Comparison of ENCODE assay signal across 22 cellular contexts in the genomic region with DNA sequence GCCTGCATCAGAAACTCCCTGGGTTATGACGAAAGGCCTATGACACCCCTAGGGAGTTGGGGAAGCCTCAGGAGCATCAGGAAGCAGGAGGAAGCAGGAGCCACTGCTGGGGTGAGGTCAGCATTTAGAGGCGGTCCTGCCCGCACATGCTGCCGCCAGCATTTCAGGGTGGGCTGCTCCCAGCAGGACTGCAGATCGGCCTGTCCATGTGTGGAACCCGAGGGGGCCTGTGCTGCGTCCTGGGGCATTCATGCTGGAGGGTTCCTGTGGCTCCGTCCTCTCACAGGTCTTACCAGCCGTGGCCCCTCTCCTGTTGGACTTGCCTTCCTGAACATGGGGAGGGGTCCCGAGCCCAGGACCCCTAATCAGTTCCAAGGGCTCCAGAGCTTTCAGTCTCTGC. TPM values are rescaled to one million over a fixed set of nuclear protein-coding genes. Genes with fewer than 3 reads are reported as not detected.
"Had no signal": no experiment of that assay in that cellular context is flagged by ENCODE, and none has a peak within 500 bp of the region (broad histone marks: within the 10 kb centered on the region; RNA-seq: fewer than 3 reads in every experiment).

No MANE protein-coding gene starts in this region.

- FAIRE-seq: frontal cortex, keratinocyte, pancreas had no signal

- H3K36me3 Mint-ChIP-seq: immature natural killer cell; naive thymus-derived CD8-positive, alpha-beta T cell; neural progenitor cell had no signal

- H3K9me3 Mint-ChIP-seq: naive thymus-derived CD8-positive, alpha-beta T cell; neural progenitor cell had no signal

- H2AFZ ChIP-seq: neural progenitor cell had no signal

- H3K4me3 Mint-ChIP-seq: immature natural killer cell; naive thymus-derived CD8-positive, alpha-beta T cell; neural progenitor cell had no signal

- H3K27ac Mint-ChIP-seq: immature natural killer cell; naive thymus-derived CD8-positive, alpha-beta T cell; neural progenitor cell; progenitor cell of endocrine pancreas had no signal

- ATAC-seq: esophagus mucosa; left colon; mucosa of descending colon; naive thymus-derived CD8-positive, alpha-beta T cell; sciatic nerve had no signal

- H3K4me3 ChIP-seq: mucosa of descending colon, neural progenitor cell, pancreas, skin epidermis, stomach, thoracic aorta, transverse colon had no signal

- H3K4me2 ChIP-seq: neural progenitor cell had no signal

- H3K9ac ChIP-seq: neural progenitor cell had no signal

- H3K4me1 ChIP-seq: transverse colon had no signal

- DNase-seq: central memory CD4-positive, alpha-beta T cell; cortex of kidney; effector CD8-positive, alpha-beta T cell; immature natural killer cell; left colon; occipital lobe; stimulated activated CD4-positive, alpha-beta T cell treated with anti-CD3 and anti-CD28 coated beads, Interleukin-12 subunit alpha, Interleukin-12 subunit beta, amount 100 ng/mL, for 4 hours; stimulated activated naive CD4-positive, alpha-beta T cell; stomach; transverse colon had no signal

- H3K27me3 ChIP-seq: pancreas had no signal

- H3K36me3 ChIP-seq: neural progenitor cell, pancreas, stomach, thoracic aorta, transverse colon had no signal

- H3K27ac ChIP-seq: neural progenitor cell, pancreas, skin epidermis, stomach, thoracic aorta, transverse colon had no signal

- H3K27me3 Mint-ChIP-seq: progenitor cell of endocrine pancreas had no signal

- H3K9me3 ChIP-seq: mucosa of descending colon, pancreas, stomach, thoracic aorta, transverse colon had no signal

- H3K4me1 Mint-ChIP-seq: immature natural killer cell had no signal

RNA-seq across cellular contexts. Expression of a gene that starts 6.9 kb away (rescaled TPM):
- total RNA-seq: naive thymus-derived CD8-positive, alpha-beta T cell had no signal
- polyA plus RNA-seq: fibroblast of lung, immature natural killer cell, keratinocyte had no signal
